In the genomic region with DNA sequence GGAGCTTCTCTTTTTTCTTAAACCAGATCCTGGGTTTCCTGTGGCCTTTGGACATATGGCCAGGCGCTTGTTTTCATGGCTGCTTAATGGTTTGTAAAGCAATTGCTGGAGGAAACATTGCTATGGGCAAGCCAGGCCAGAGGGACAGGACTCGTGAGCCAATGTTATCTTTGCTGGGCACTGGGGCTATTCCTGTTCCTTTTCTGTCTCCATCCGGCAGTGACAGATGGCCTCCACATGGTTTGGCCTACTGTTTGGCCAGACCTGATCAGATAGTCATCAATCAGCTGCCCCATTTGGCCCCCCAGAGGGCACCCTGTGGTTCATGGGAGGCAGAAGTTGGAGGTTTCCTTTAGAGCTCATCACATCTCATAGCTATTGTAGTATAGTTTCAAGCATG, we compare ENCODE assay signal across 1 cellular context.
A peak's percentile ranks its signal among the peaks of the same experiment; 100 is the strongest.
TF ChIP-seq lines count a peak whose summit lies in the region.

No MANE protein-coding gene starts in this region.

TF ChIP-seq in SK-N-SH, 30 proteins besides CTCF, POLR2A, EP300 and RAD21 (continued from another document):
- TF ChIP-seq, protein P1, sequence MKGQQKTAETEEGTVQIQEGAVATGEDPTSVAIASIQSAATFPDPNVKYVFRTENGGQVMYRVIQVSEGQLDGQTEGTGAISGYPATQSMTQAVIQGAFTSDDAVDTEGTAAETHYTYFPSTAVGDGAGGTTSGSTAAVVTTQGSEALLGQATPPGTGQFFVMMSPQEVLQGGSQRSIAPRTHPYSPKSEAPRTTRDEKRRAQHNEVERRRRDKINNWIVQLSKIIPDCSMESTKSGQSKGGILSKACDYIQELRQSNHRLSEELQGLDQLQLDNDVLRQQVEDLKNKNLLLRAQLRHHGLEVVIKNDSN (IDR thresholded peaks at IDR 0.05; ENCODE audit: borderline replicate concordance, low read depth): no peak
- TF ChIP-seq GABPA (IDR thresholded peaks at IDR 0.05; ENCODE audit: low read depth): no peak
- TF ChIP-seq, protein P2, sequence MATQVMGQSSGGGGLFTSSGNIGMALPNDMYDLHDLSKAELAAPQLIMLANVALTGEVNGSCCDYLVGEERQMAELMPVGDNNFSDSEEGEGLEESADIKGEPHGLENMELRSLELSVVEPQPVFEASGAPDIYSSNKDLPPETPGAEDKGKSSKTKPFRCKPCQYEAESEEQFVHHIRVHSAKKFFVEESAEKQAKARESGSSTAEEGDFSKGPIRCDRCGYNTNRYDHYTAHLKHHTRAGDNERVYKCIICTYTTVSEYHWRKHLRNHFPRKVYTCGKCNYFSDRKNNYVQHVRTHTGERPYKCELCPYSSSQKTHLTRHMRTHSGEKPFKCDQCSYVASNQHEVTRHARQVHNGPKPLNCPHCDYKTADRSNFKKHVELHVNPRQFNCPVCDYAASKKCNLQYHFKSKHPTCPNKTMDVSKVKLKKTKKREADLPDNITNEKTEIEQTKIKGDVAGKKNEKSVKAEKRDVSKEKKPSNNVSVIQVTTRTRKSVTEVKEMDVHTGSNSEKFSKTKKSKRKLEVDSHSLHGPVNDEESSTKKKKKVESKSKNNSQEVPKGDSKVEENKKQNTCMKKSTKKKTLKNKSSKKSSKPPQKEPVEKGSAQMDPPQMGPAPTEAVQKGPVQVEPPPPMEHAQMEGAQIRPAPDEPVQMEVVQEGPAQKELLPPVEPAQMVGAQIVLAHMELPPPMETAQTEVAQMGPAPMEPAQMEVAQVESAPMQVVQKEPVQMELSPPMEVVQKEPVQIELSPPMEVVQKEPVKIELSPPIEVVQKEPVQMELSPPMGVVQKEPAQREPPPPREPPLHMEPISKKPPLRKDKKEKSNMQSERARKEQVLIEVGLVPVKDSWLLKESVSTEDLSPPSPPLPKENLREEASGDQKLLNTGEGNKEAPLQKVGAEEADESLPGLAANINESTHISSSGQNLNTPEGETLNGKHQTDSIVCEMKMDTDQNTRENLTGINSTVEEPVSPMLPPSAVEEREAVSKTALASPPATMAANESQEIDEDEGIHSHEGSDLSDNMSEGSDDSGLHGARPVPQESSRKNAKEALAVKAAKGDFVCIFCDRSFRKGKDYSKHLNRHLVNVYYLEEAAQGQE (IDR thresholded peaks at IDR 0.05; ENCODE audit: low read depth, low read length): no peak
- TF ChIP-seq FOSL2 (IDR thresholded peaks at IDR 0.05; ENCODE audit: borderline replicate concordance, low read depth): no peak
- TF ChIP-seq, protein P3, sequence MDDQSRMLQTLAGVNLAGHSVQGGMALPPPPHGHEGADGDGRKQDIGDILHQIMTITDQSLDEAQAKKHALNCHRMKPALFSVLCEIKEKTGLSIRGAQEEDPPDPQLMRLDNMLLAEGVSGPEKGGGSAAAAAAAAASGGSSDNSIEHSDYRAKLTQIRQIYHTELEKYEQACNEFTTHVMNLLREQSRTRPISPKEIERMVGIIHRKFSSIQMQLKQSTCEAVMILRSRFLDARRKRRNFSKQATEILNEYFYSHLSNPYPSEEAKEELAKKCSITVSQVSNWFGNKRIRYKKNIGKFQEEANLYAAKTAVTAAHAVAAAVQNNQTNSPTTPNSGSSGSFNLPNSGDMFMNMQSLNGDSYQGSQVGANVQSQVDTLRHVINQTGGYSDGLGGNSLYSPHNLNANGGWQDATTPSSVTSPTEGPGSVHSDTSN (IDR thresholded peaks at IDR 0.05): no peak
- peak; percentile 92 for TF ChIP-seq GATA2 (CRISPR knock-in tag; IDR thresholded peaks at IDR 0.05)
- TF ChIP-seq JUND (IDR thresholded peaks at IDR 0.05): no peak
- TF ChIP-seq SMC3 (IDR thresholded peaks at IDR 0.05; ENCODE audit: low read depth, low read length): no peak
- peak; percentile 77 for TF ChIP-seq CHD2 (IDR thresholded peaks at IDR 0.05; ENCODE audit: low read length, partially characterized antibody)
- no peak for TF ChIP-seq RFX5 (IDR thresholded peaks at IDR 0.05; ENCODE audit: low read length)
- no peak for TF ChIP-seq YY1 (IDR thresholded peaks at IDR 0.05; ENCODE audit: low read depth)
- TF ChIP-seq RXRA (IDR thresholded peaks at IDR 0.05; ENCODE audit: borderline replicate concordance, low read depth): no peak
- TF ChIP-seq, protein P4, sequence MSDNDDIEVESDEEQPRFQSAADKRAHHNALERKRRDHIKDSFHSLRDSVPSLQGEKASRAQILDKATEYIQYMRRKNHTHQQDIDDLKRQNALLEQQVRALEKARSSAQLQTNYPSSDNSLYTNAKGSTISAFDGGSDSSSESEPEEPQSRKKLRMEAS (IDR thresholded peaks at IDR 0.05; ENCODE audit: low read depth): 0 out of 2 replicates have a peak, but pooled peaks have one; percentile 18
- no peak for TF ChIP-seq TAF1 (IDR thresholded peaks at IDR 0.05; ENCODE audit: borderline replicate concordance, low read depth, low read length)
- no peak for TF ChIP-seq ELF1 (IDR thresholded peaks at IDR 0.05)
- TF ChIP-seq TCF12 (IDR thresholded peaks at IDR 0.05): peak; percentile 73
- no peak for TF ChIP-seq TEAD4 (IDR thresholded peaks at IDR 0.05; ENCODE audit: borderline replicate concordance, insufficient read depth)
- TF ChIP-seq IRF3 (IDR thresholded peaks at IDR 0.05; ENCODE audit: low read depth, low read length): no peak
TF ChIP-seq in SK-N-SH: peak in this region for 7.
